Comparison of ENCODE assay signal across 23 cellular contexts in the genomic region with DNA sequence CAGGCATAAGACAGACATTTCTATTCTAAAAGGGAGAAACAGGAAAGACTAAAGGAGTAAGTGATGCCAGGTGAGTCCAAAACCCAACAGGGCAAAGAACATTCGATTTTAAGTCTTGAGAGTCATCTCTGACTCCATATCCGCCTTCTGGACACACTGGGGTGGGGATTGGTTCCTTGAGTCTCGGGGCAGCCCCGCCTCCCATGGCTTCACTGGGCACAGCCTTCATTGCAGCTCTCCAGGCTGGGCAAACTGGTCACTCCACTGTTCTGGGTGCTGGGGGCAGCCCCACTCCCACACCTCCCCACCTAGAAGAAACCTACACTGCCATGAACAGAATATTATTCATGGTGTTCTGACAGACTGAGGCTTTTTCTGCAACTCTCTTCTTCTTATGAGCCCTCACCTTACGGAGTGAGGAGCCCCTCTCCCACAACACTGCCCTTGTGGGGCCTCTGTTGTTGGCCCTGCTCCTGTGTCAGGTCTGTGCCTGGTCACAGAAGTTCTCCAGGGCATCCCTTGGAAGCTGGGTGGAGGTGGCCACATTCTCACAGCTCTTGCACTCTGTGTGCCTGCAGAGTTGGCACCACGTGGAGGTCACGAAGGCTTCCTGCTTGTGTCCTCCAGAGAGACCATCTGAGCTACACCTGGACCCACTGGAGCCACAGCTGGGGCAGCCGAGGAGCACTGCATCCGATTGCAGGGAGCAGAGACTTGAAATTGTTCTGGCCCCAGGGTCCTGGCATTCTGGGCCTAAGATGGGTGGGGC.
DNase-seq lines count a peak whose midpoint lies in the region; ATAC-seq and TF ChIP-seq lines count a peak whose summit lies in the region.
"Had no signal": no experiment of that assay in that cellular context is flagged by ENCODE, and none has a peak within 500 bp of the region (broad histone marks: within the 10 kb centered on the region; RNA-seq: fewer than 3 reads in every experiment).

No MANE protein-coding gene starts in this region.

- H4K8ac ChIP-seq in trophoblast cell (ENCODE audit: low read depth, low read length) = no peak overlapping the region

- no peaks in the 10 kb centered on the region for H3K9me3 Mint-ChIP-seq in activated T-helper 17 cell treated with anti-CD3 and anti-CD28 coated beads, Interleukin-2, amount 50 U/mL, for 72 hours
- H3K9me3 Mint-ChIP-seq: activated naive CD4-positive, alpha-beta T cell treated with anti-CD3 and anti-CD28 coated beads, Interleukin-2, amount 10 ng/mL, durations not matched to agents 7 days and 5 days; mesothelial cell of epicardium; natural killer cell treated with Interleukin-12 subunit alpha and Interleukin-12 subunit beta and Interleukin-15 and Interleukin-18, amount 100 ng/mL, for 72 hours; T-helper 2 cell treated with Interferon-gamma antibody and Interleukin-4, amounts not matched to agents 5 μg/mL and 100 μg/mL, for 36 hours; WTC11 had no signal

- no peak overlapping the region for H3K4ac ChIP-seq in trophoblast cell (ENCODE audit: low read depth, low read length)

- peak overlapping the region; percentile 64 for H4K91ac ChIP-seq in trophoblast cell (ENCODE audit: low read depth, low read length)

- H3K18ac ChIP-seq in trophoblast cell (ENCODE audit: low read length) = peak overlapping the region; percentile 51

- intact Hi-C loops in esophagus muscularis mucosa (cut with DNase I) = no loop called here
- intact Hi-C loops in ovary (cut with DNase I) = no loop called here

- H3K4me1 ChIP-seq in SJSA1 (replicated peaks) (peaks cover 92% of the 10 kb centered on the region), esophagus muscularis mucosa (peaks cover 75 to 99% (median 97%) of the 10 kb centered on the region in 4 donors), trophoblast cell (ENCODE audit: control insufficient read depth in 1 of 2, insufficient read depth in 2 of 2, low read length in 2 of 2) (peaks cover 9 to 35% of the 10 kb centered on the region in 2 experiments), tibial nerve (peaks cover 0 to 82% (median 28%) of the 10 kb centered on the region in 4 donors), ovary (ENCODE audit: insufficient read depth) (peaks cover 11% of the 10 kb centered on the region)
- H3K4me1 ChIP-seq: right lobe of liver had no signal

- H3K23ac ChIP-seq in trophoblast cell (ENCODE audit: low read length) = no peak overlapping the region

- 96% methylated on average over 7 of the region's 9 CpGs for WGBS in esophagus muscularis mucosa
- no CpG with 5 or more reads among the region's 9 CpGs for WGBS in trophoblast cell (ENCODE audit: extremely low coverage, insufficient coverage, insufficient read length)
- WGBS in tibial nerve, 2 donors = 89 to 92% methylated on average over 9 of the region's 9 CpGs
- WGBS in ovary, 3 donors = 95 to 96% (median 95%) methylated on average over 9 of the region's 9 CpGs

- H3K36me3 ChIP-seq in SJSA1 (peaks cover 6% of the 10 kb centered on the region; the same call in 1 of the 2 replicates), esophagus muscularis mucosa (peaks cover 0 to 4% (median 0%) of the 10 kb centered on the region in 4 donors), trophoblast cell (ENCODE audit: control insufficient read depth in 1 of 2, insufficient read depth in 2 of 2, low read length in 2 of 2) (peaks cover 6 to 13% of the 10 kb centered on the region in 2 experiments), tibial nerve (no peaks in the 10 kb centered on the region), ovary (no peaks in the 10 kb centered on the region)
- H3K36me3 ChIP-seq: right lobe of liver had no signal

- H3K79me1 ChIP-seq in trophoblast cell (ENCODE audit: low read length) = peaks cover 28% of the 10 kb centered on the region

- H2BK5ac ChIP-seq in trophoblast cell (ENCODE audit: low read depth, low read length, poor library complexity) = peak overlapping the region; percentile 15

- no peak overlapping the region for H3K4me3 Mint-ChIP-seq in activated T-helper 17 cell treated with anti-CD3 and anti-CD28 coated beads, Interleukin-2, amount 50 U/mL, for 72 hours
- H3K4me3 Mint-ChIP-seq: activated naive CD4-positive, alpha-beta T cell treated with anti-CD3 and anti-CD28 coated beads, Interleukin-2, amount 10 ng/mL, durations not matched to agents 7 days and 5 days; mesothelial cell of epicardium; natural killer cell treated with Interleukin-12 subunit alpha and Interleukin-12 subunit beta and Interleukin-15 and Interleukin-18, amount 100 ng/mL, for 72 hours; T-helper 2 cell treated with Interferon-gamma antibody and Interleukin-4, amounts not matched to agents 5 μg/mL and 100 μg/mL, for 36 hours; WTC11 had no signal

- H3K36me3 Mint-ChIP-seq in activated T-helper 17 cell treated with anti-CD3 and anti-CD28 coated beads, Interleukin-2, amount 50 U/mL, for 72 hours (ENCODE audit: low read depth) = no peaks in the 10 kb centered on the region
- H3K36me3 Mint-ChIP-seq: activated naive CD4-positive, alpha-beta T cell treated with anti-CD3 and anti-CD28 coated beads, Interleukin-2, amount 10 ng/mL, durations not matched to agents 7 days and 5 days; natural killer cell treated with Interleukin-12 subunit alpha and Interleukin-12 subunit beta and Interleukin-15 and Interleukin-18, amount 100 ng/mL, for 72 hours; WTC11 had no signal

- H3K9me3 ChIP-seq in SJSA1 (replicated peaks) = no peaks in the 10 kb centered on the region
- H3K9me3 ChIP-seq in esophagus muscularis mucosa = no peaks in the 10 kb centered on the region
- no peaks in the 10 kb centered on the region for H3K9me3 ChIP-seq in trophoblast cell (ENCODE audit: insufficient read depth, low read depth, low read length)
- no peaks in the 10 kb centered on the region for H3K9me3 ChIP-seq in tibial nerve
- H3K9me3 ChIP-seq in ovary = no peaks in the 10 kb centered on the region
- H3K9me3 ChIP-seq: right lobe of liver, testis had no signal

- no peak overlapping the region for H3K9ac ChIP-seq in trophoblast cell (ENCODE audit: low read length)
- H3K9ac ChIP-seq: parathyroid adenoma had no signal

- H3K27ac Mint-ChIP-seq in activated T-helper 17 cell treated with anti-CD3 and anti-CD28 coated beads, Interleukin-2, amount 50 U/mL, for 72 hours = no peak overlapping the region
- H3K27ac Mint-ChIP-seq: activated naive CD4-positive, alpha-beta T cell treated with anti-CD3 and anti-CD28 coated beads, Interleukin-2, amount 10 ng/mL, durations not matched to agents 7 days and 5 days; mesothelial cell of epicardium; natural killer cell treated with Interleukin-12 subunit alpha and Interleukin-12 subunit beta and Interleukin-15 and Interleukin-18, amount 100 ng/mL, for 72 hours; T-helper 2 cell treated with Interferon-gamma antibody and Interleukin-4, amounts not matched to agents 5 μg/mL and 100 μg/mL, for 36 hours; WTC11 had no signal

- ATAC-seq in activated T-helper 17 cell treated with anti-CD3 and anti-CD28 coated beads, Interleukin-2, amount 50 U/mL, for 72 hours (replicated peaks) = no peak
- no peak for ATAC-seq in HG03571 (IDR thresholded peaks at IDR 0.05; ENCODE audit: unreplicated experiment)
- ATAC-seq: right lobe of liver, WTC11 had no signal

- TF ChIP-seq CTCF in esophagus muscularis mucosa (IDR thresholded peaks at IDR 0.05) = no peak
- TF ChIP-seq CTCF in tibial nerve (IDR thresholded peaks at IDR 0.05) = no peak
- TF ChIP-seq CTCF in ovary (IDR thresholded peaks at IDR 0.05) = no peak

- H3K4me2 ChIP-seq in trophoblast cell (ENCODE audit: low read length) = no peak overlapping the region

- H2AK5ac ChIP-seq in trophoblast cell (ENCODE audit: low read length) = peak overlapping the region; percentile 21

- H3K27me3 ChIP-seq in SJSA1 (replicated peaks) (no peaks in the 10 kb centered on the region), esophagus muscularis mucosa (no peaks in the 10 kb centered on the region), trophoblast cell (ENCODE audit: insufficient read depth, low read length) (no peaks in the 10 kb centered on the region), tibial nerve (no peaks in the 10 kb centered on the region), ovary (no peaks in the 10 kb centered on the region)
- H3K27me3 ChIP-seq: right lobe of liver, testis had no signal

- H2AFZ ChIP-seq in trophoblast cell (ENCODE audit: insufficient read depth, low read length, poor library complexity) = no peak overlapping the region
- H2AFZ ChIP-seq: parathyroid adenoma had no signal

- H2BK12ac ChIP-seq in trophoblast cell (ENCODE audit: low read length) = peak overlapping the region; percentile 34

- peak overlapping the region; percentile 93 for H3K27ac ChIP-seq in SJSA1
- H3K27ac ChIP-seq in esophagus muscularis mucosa (replicated peaks in 1 of 4) = peak overlapping the region; percentile 80 to 95 (median 90)
- peak overlapping the region; percentile 7 for H3K27ac ChIP-seq in trophoblast cell (ENCODE audit: low read depth, low read length)
- peak overlapping the region; percentile 2 to 95 (median 44) for H3K27ac ChIP-seq in tibial nerve
- H3K27ac ChIP-seq in ovary = no peak overlapping the region
- H3K27ac ChIP-seq: HL-60, parathyroid adenoma, right lobe of liver, SK-N-MC had no signal

- DNase-seq in SJSA1 (ENCODE audit: low read depth in 1 of 2, low spot score in 2 of 2) = peak in 1 of 2 experiments; percentile 56
- DNase-seq in esophagus muscularis mucosa (ENCODE audit: extremely low spot score) = no peak
- no peak for DNase-seq in trophoblast cell
- DNase-seq in tibial nerve (ENCODE audit: low spot score in 2 of 2) = no peak
- DNase-seq in ovary = no peak
- DNase-seq in G401 (ENCODE audit: low spot score) = no peak
- DNase-seq: activated CD4-positive, alpha-beta T cell treated with anti-CD3 and anti-CD28 coated beads, Interleukin-2, amount 50 U/mL, for 1 hour; activated naive CD4-positive, alpha-beta T cell treated with anti-CD3 and anti-CD28 coated beads, Interleukin-2, amount 10 ng/mL, durations not matched to agents 7 days and 5 days; amygdala; NCI-H187 treated with DMSO at 0.1 percent for 48 hours; NCI-H526; right lobe of liver; testis had no signal

- in situ Hi-C loops in G401 (cut with HindIII; ENCODE audit: low sequenced_read_pairs) = no loop called here

- H3K4me3 ChIP-seq in SJSA1 (no peak overlapping the region), esophagus muscularis mucosa (no peak overlapping the region), trophoblast cell (ENCODE audit: low read depth, low read length) (no peak overlapping the region), tibial nerve (no peak overlapping the region), ovary (no peak overlapping the region)
- H3K4me3 ChIP-seq: GM12878, right lobe of liver, SK-N-MC, testis had no signal

- H4K12ac ChIP-seq in trophoblast cell (ENCODE audit: low read depth, low read length) = no peak overlapping the region

- TF ChIP-seq POLR2A in esophagus muscularis mucosa (IDR thresholded peaks at IDR 0.05; ENCODE audit: low read depth) (no peak), tibial nerve (IDR thresholded peaks at IDR 0.05) (no peak), ovary (IDR thresholded peaks at IDR 0.05) (no peak)

- H2BK120ac ChIP-seq in trophoblast cell (ENCODE audit: insufficient read depth, low read length, poor library complexity) = peak overlapping the region; percentile 26

- peaks cover 3% of the 10 kb centered on the region for H3K79me2 ChIP-seq in trophoblast cell (ENCODE audit: control insufficient read depth, insufficient read depth, low read length, poor library complexity)
- H3K79me2 ChIP-seq: parathyroid adenoma had no signal

- peaks cover 3% of the 10 kb centered on the region for H3K4me1 Mint-ChIP-seq in activated T-helper 17 cell treated with anti-CD3 and anti-CD28 coated beads, Interleukin-2, amount 50 U/mL, for 72 hours
- H3K4me1 Mint-ChIP-seq: activated naive CD4-positive, alpha-beta T cell treated with anti-CD3 and anti-CD28 coated beads, Interleukin-2, amount 10 ng/mL, durations not matched to agents 7 days and 5 days had no signal

- TF ChIP-seq EP300 in esophagus muscularis mucosa (IDR thresholded peaks at IDR 0.05) (no peak), tibial nerve (IDR thresholded peaks at IDR 0.05) (no peak), ovary (IDR thresholded peaks at IDR 0.05) (no peak)

- H3K14ac ChIP-seq in trophoblast cell (ENCODE audit: low read length) = peak overlapping the region; percentile 30

- H3K27me3 Mint-ChIP-seq in activated T-helper 17 cell treated with anti-CD3 and anti-CD28 coated beads, Interleukin-2, amount 50 U/mL, for 72 hours = peaks cover 65% of the 10 kb centered on the region

Comparison
In these comparisons a context has a peak if more than half of its experiments do, and no peak if none do; other contexts are left out.
1. H3K27ac ChIP-seq: peak in SJSA1 (single experiment), esophagus muscularis mucosa (4 of 4), trophoblast cell (single experiment) and tibial nerve (4 of 4); none in ovary (0 of 2).